ENCODE assay signal across 8 cellular contexts in genomic region chr12:2004113-2004929, GRCh38. TPM values are rescaled to one million over a fixed set of nuclear protein-coding genes. Genes with fewer than 3 reads are reported as not detected.
DNase-seq lines count a peak whose midpoint lies in the region; ATAC-seq, FAIRE-seq and TF ChIP-seq lines count a peak whose summit lies in the region.

Gene DCP1B (minus strand): TSS chr12:2004457. CDS start chr12:2004431, 26 bp downstream.

- peak; percentile 80 for DNase-seq in GM12892 (ENCODE audit: insufficient read length)
- peak; percentile 83 for DNase-seq in NCI-H146 treated with DMSO at 0.1 percent for 48 hours (lab: John Stamatoyannopoulos, UW; ENCODE audit: unreplicated experiment)
- DNase-seq in amniotic stem cell (lab: John Stamatoyannopoulos, UW) = peak; percentile 94
- DNase-seq in left cardiac atrium = peak; percentile 97
- peak; percentile 99 for DNase-seq in posterior vena cava (ENCODE audit: low spot score)
- peak; percentile 99 for DNase-seq in upper lobe of right lung

- no peaks in the 10 kb centered on the region for H3K9me3 ChIP-seq in upper lobe of right lung

- H3K36me3 ChIP-seq in upper lobe of right lung = no peaks in the 10 kb centered on the region

- peaks cover 15% of the 10 kb centered on the region for H3K4me1 ChIP-seq in upper lobe of right lung

- peak; percentile 100 for FAIRE-seq in GM12892 (lab: Jason Lieb, UNC)

- H3K36me3 Mint-ChIP-seq in T-helper 1 cell treated with Interleukin-12 subunit alpha and Interleukin-12 subunit beta and Interleukin-4 antibody, amounts not matched to agents 30 μg/mL and 1 μg/mL, for 36 hours (ENCODE audit: low read depth) = peaks cover 14% of the 10 kb centered on the region

- peak within 1 kb of the TSS; percentile 92 for H3K27ac ChIP-seq in upper lobe of right lung

- H3K27me3 ChIP-seq in upper lobe of right lung = no peaks in the 10 kb centered on the region

- H3K27me3 Mint-ChIP-seq in T-helper 1 cell treated with Interleukin-12 subunit alpha and Interleukin-12 subunit beta and Interleukin-4 antibody, amounts not matched to agents 30 μg/mL and 1 μg/mL, for 36 hours (ENCODE audit: low read depth) = peaks cover 7% of the 10 kb centered on the region

- ATAC-seq in HG02852 (IDR thresholded peaks at IDR 0.05; ENCODE audit: unreplicated experiment) = peak; percentile 99
- peak; percentile 99 to 100 for ATAC-seq in left cardiac atrium
- ATAC-seq in upper lobe of right lung = peak; percentile 100

- intact Hi-C loops in left cardiac atrium (cut with DNase I) = no loop called here
- intact Hi-C loops in posterior vena cava (cut with DNase I) = no loop called here
- intact Hi-C loops in upper lobe of right lung (cut with DNase I) = no loop called here

- TF ChIP-seq POLR2A in GM12892 (IDR thresholded peaks at IDR 0.05; ENCODE audit: low read depth, low read length) = peak; percentile 92

- no peak for TF ChIP-seq CTCF in upper lobe of right lung (IDR thresholded peaks at IDR 0.05)

- peak within 1 kb of the TSS; percentile 99 for H3K4me3 Mint-ChIP-seq in T-helper 1 cell treated with Interleukin-12 subunit alpha and Interleukin-12 subunit beta and Interleukin-4 antibody, amounts not matched to agents 30 μg/mL and 1 μg/mL, for 36 hours

- H3K27ac Mint-ChIP-seq in T-helper 1 cell treated with Interleukin-12 subunit alpha and Interleukin-12 subunit beta and Interleukin-4 antibody, amounts not matched to agents 30 μg/mL and 1 μg/mL, for 36 hours = peak within 1 kb of the TSS; percentile 98

- no peaks in the 10 kb centered on the region for H3K9me3 Mint-ChIP-seq in T-helper 1 cell treated with Interleukin-12 subunit alpha and Interleukin-12 subunit beta and Interleukin-4 antibody, amounts not matched to agents 30 μg/mL and 1 μg/mL, for 36 hours

- peak within 1 kb of the TSS; percentile 80 for H3K4me3 ChIP-seq in upper lobe of right lung

- peaks cover 22% of the 10 kb centered on the region for H3K4me1 Mint-ChIP-seq in T-helper 1 cell treated with Interleukin-12 subunit alpha and Interleukin-12 subunit beta and Interleukin-4 antibody, amounts not matched to agents 30 μg/mL and 1 μg/mL, for 36 hours (ENCODE audit: low read depth)

RNA-seq across cellular contexts. Expression of gene DCP1B, which starts in this region (rescaled TPM):
- polyA plus RNA-seq in GM12892 (2012; ENCODE audit: missing spikeins) = 12.0 TPM
- total RNA-seq in left cardiac atrium = 1 to 10 TPM; 3.1 to 3.7 TPM
- total RNA-seq in posterior vena cava = 10 to 100 TPM; 14.6 to 18.0 TPM
- total RNA-seq in upper lobe of right lung = 12.8 TPM

Comparison
In these comparisons a context has a peak if more than half of its experiments do, and no peak if none do; other contexts are left out.
1. Peak in every context shown above with its lines: DNase-seq, ATAC-seq, H3K4me3 ChIP-seq and H3K27ac ChIP-seq.